In the genomic region with DNA sequence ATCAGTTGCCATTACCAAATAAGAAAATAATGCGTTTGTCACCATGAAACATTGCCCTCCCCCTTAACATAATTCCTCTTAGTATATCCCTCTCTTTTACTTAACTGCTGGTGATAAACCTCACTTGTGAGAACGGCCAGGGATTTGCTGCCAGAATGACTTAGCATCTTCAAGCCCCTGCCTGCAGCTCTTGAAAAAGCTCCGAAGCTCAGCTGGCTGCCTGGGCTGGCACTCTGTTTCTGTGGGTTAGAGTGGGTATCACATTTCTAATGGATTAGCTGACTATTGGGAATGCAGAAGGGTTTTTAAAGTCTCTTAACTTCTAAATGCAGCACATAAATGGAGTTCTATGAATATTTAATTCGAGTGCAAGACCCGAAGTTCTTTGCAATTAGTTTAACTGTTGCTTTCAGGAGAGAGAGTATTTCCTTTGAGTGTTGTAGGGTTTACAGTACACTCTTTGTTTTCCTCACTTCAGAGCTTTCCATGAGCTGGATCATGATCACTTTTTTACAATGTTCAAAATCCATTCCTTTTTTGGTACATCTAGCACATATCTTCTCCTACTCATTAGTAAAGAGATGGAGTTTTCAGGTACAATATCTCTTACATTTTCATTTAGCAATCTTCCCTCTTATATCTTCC, we compare ENCODE assay signal across 15 cellular contexts.
DNase-seq lines count a peak whose midpoint lies in the region; TF ChIP-seq lines count a peak whose summit lies in the region.
"Had no signal": no experiment of that assay in that cellular context is flagged by ENCODE, and none has a peak within 500 bp of the region (broad histone marks: within the 10 kb centered on the region; RNA-seq: fewer than 3 reads in every experiment).

No MANE protein-coding gene starts in this region.

- no peaks in the 10 kb centered on the region for H3K79me1 ChIP-seq in neuronal stem cell (ENCODE audit: low read depth, low read length)

- H3K27ac ChIP-seq in neuronal stem cell (replicated peaks; ENCODE audit: low read length) (no peak overlapping the region), RWPE1 (no peak overlapping the region), GM23248 (no peak overlapping the region)

- H3K27me3 ChIP-seq in H7 (ENCODE audit: control insufficient read depth, insufficient read depth, low read length) = no peaks in the 10 kb centered on the region
- H3K27me3 ChIP-seq in neuronal stem cell (ENCODE audit: control insufficient read depth in 3 of 3, insufficient read depth in 3 of 3, low read depth in 1 of 3, low read length in 3 of 3) = no peaks in the 10 kb centered on the region
- H3K27me3 ChIP-seq in GM23248 (replicated peaks; ENCODE audit: insufficient read depth) = no peaks in the 10 kb centered on the region

- H3K4me3 ChIP-seq in H7 (ENCODE audit: insufficient read depth, low read depth, low read length) (no peak overlapping the region), neuronal stem cell (ENCODE audit: low read length in 2 of 2) (no peak overlapping the region), GM23248 (no peak overlapping the region)

- in situ Hi-C loops in GM23248 (cut with MboI) = no loop called here

- no peaks in the 10 kb centered on the region for H3F3A ChIP-seq in GM23248 (ENCODE audit: insufficient read depth)

- H3K18ac ChIP-seq in neuronal stem cell (ENCODE audit: low read length) = no peak overlapping the region

- H3K79me2 ChIP-seq in GM23248 (ENCODE audit: insufficient read depth) = no peaks in the 10 kb centered on the region

- H4K91ac ChIP-seq in neuronal stem cell (ENCODE audit: low read depth, low read length, poor library complexity) = no peak overlapping the region

- peak overlapping the region in 4 of 5 experiments; percentile 1 to 48 (median 22) for H3K4me3 Mint-ChIP-seq in brain
- H3K4me3 Mint-ChIP-seq: activated naive CD4-positive, alpha-beta T cell treated with anti-CD3 and anti-CD28 coated beads, Interleukin-2, amount 50 U/mL, for 24 hours; naive B cell; stimulated activated naive CD8-positive, alpha-beta T cell treated with anti-CD3 and anti-CD28 coated beads, Interleukin-15, Interleukin-2, amounts not matched to agents 100 ng/mL and 50 ng/mL, for 24 hours had no signal

- DNase-seq in H7 (peak; percentile 10), NCI-H2107 treated with DMSO at 0.1 percent for 48 hours (lab: John Stamatoyannopoulos, UW; ENCODE audit: unreplicated experiment) (peak; percentile 64), neuronal stem cell (ENCODE audit: low spot score) (peak; percentile 9), middle frontal gyrus (ENCODE audit: extremely low spot score, low spot score) (no peak), RWPE1 (ENCODE audit: low spot score) (no peak), GM23248 (no peak), NOMO-1 treated with DMSO at 0.1 percent for 48 hours (lab: John Stamatoyannopoulos, UW; ENCODE audit: unreplicated experiment) (no peak)
- DNase-seq: C1 segment of cervical spinal cord; kidney glomerular epithelial cell; naive B cell; NK-92 treated with Interleukin-12 subunit alpha and Interleukin-12 subunit beta, amount 100 ng/mL, for 24 hours; SK-N-SH had no signal

- POLR2A ChIA-PET in RWPE1 (lab: Yijun Ruan, JAX; ENCODE audit: low non-redundant PET) = no interaction called here

- H3K9me3 ChIP-seq in neuronal stem cell (replicated peaks in 1 of 2; ENCODE audit: control insufficient read depth in 2 of 2, insufficient read depth in 1 of 2, low read depth in 1 of 2, low read length in 2 of 2) (peaks cover 0 to 2% of the 10 kb centered on the region in 2 donors), GM23248 (ENCODE audit: low read depth) (no peaks in the 10 kb centered on the region)
- H3K9me3 ChIP-seq: SK-N-SH had no signal

- H3K4me1 ChIP-seq in neuronal stem cell (ENCODE audit: control insufficient read depth in 2 of 2, insufficient read depth in 1 of 2, low read depth in 1 of 2, low read length in 2 of 2) = peaks cover 0 to 1% of the 10 kb centered on the region in 2 donors
- H3K4me1 ChIP-seq in GM23248 (ENCODE audit: insufficient read depth) = no peaks in the 10 kb centered on the region

- H3K9me3 Mint-ChIP-seq in brain = peaks cover 0 to 2% (median 1%) of the 10 kb centered on the region in 5 experiments

- H3K36me3 Mint-ChIP-seq in brain = no peaks in the 10 kb centered on the region
- H3K36me3 Mint-ChIP-seq: activated naive CD4-positive, alpha-beta T cell treated with anti-CD3 and anti-CD28 coated beads, Interleukin-2, amount 50 U/mL, for 24 hours; naive B cell had no signal

- no peak overlapping the region for H4K8ac ChIP-seq in neuronal stem cell (ENCODE audit: low read depth, low read length)

- H3K23ac ChIP-seq in neuronal stem cell (ENCODE audit: low read depth, low read length, poor library complexity) = no peak overlapping the region

- H3K4ac ChIP-seq in neuronal stem cell (ENCODE audit: low read length) = no peak overlapping the region

- no peak overlapping the region for H3K14ac ChIP-seq in neuronal stem cell (ENCODE audit: low read length)

- H3K27ac Mint-ChIP-seq in brain = peak overlapping the region in 4 of 5 experiments; percentile 19 to 80 (median 64)
- H3K27ac Mint-ChIP-seq: activated naive CD4-positive, alpha-beta T cell treated with anti-CD3 and anti-CD28 coated beads, Interleukin-2, amount 50 U/mL, for 24 hours; naive B cell; stimulated activated naive CD8-positive, alpha-beta T cell treated with anti-CD3 and anti-CD28 coated beads, Interleukin-15, Interleukin-2, amounts not matched to agents 100 ng/mL and 50 ng/mL, for 24 hours had no signal

- CTCF ChIA-PET in RWPE1 (lab: Yijun Ruan, JAX) = no interaction called here

- H3K4me2 ChIP-seq in neuronal stem cell (ENCODE audit: insufficient read depth, low read length, poor library complexity, severe bottlenecking) (no peak overlapping the region), GM23248 (ENCODE audit: unreplicated experiment) (no peak overlapping the region)
- H3K4me2 ChIP-seq: SK-N-SH had no signal

- H3K36me3 ChIP-seq in H7 (replicated peaks; ENCODE audit: control insufficient read depth, insufficient read depth, low read length) (no peaks in the 10 kb centered on the region), neuronal stem cell (replicated peaks in 1 of 2; ENCODE audit: control insufficient read depth in 2 of 2, insufficient read depth in 2 of 2, low read length in 2 of 2) (no peaks in the 10 kb centered on the region), GM23248 (ENCODE audit: low read depth) (no peaks in the 10 kb centered on the region)

- no peak overlapping the region for H2BK12ac ChIP-seq in neuronal stem cell (ENCODE audit: low read length)

- no CpG with 5 or more reads among the region's 5 CpGs for WGBS in neuronal stem cell (ENCODE audit: extremely low coverage in 2 of 2, insufficient read length in 2 of 2, insufficient replicate concordance in 1 of 2), 2 donors
- WGBS in GM23248 (ENCODE audit: low coverage in 1 of 2, low lambda C conversion rate in 2 of 2, missing lambda C conversion rate in 2 of 2), 2 experiments = 57 to 60% methylated on average over 5 of the region's 5 CpGs

- no peak overlapping the region for H2BK5ac ChIP-seq in neuronal stem cell (ENCODE audit: low read length)

- H2AFZ ChIP-seq in neuronal stem cell (ENCODE audit: low read length) (peak overlapping the region; percentile 37), GM23248 (no peak overlapping the region)

- no peak overlapping the region for H2AK5ac ChIP-seq in neuronal stem cell (ENCODE audit: low read depth, low read length)

- H4K20me1 ChIP-seq in GM23248 (ENCODE audit: insufficient read depth) = no peaks in the 10 kb centered on the region

- no peak for TF ChIP-seq CTCF in brain (conservative IDR thresholded peaks at IDR 0.05)
- no peak for TF ChIP-seq CTCF in RWPE1 (conservative IDR thresholded peaks at IDR 0.05; ENCODE audit: low read depth)

- H3K4me1 Mint-ChIP-seq in brain = peaks cover 29% of the 10 kb centered on the region
- H3K4me1 Mint-ChIP-seq: activated naive CD4-positive, alpha-beta T cell treated with anti-CD3 and anti-CD28 coated beads, Interleukin-2, amount 50 U/mL, for 24 hours; naive B cell had no signal

- H3K9me2 ChIP-seq in GM23248 (ENCODE audit: insufficient read depth) = no peaks in the 10 kb centered on the region
- H3K9me2 ChIP-seq: SK-N-SH had no signal

- H2BK15ac ChIP-seq in neuronal stem cell (ENCODE audit: low read length) = no peak overlapping the region

- H2BK120ac ChIP-seq in neuronal stem cell (ENCODE audit: low read depth, low read length) = no peak overlapping the region

- H3K9ac ChIP-seq in neuronal stem cell (ENCODE audit: low read depth, low read length, poor library complexity) (no peak overlapping the region), GM23248 (no peak overlapping the region)
- H3K9ac ChIP-seq: SK-N-SH had no signal

- H3K27me3 Mint-ChIP-seq in brain = peaks cover 7% of the 10 kb centered on the region
- H3K27me3 Mint-ChIP-seq: activated naive CD4-positive, alpha-beta T cell treated with anti-CD3 and anti-CD28 coated beads, Interleukin-2, amount 50 U/mL, for 24 hours; naive B cell; stimulated activated naive CD8-positive, alpha-beta T cell treated with anti-CD3 and anti-CD28 coated beads, Interleukin-15, Interleukin-2, amounts not matched to agents 100 ng/mL and 50 ng/mL, for 24 hours had no signal

Comparison
In these comparisons a context has a peak if more than half of its experiments do, and no peak if none do; other contexts are left out.
1. DNase-seq: peak in H7 (single experiment), NCI-H2107 treated with DMSO at 0.1 percent for 48 hours (single experiment) and neuronal stem cell (single experiment); none in middle frontal gyrus (single experiment), RWPE1 (single experiment), GM23248 (single experiment) and NOMO-1 treated with DMSO at 0.1 percent for 48 hours (single experiment).